Comparison of ENCODE assay signal across 9 cellular contexts in genomic region chr10:89295597-89295996, GRCh38. TPM values are rescaled to one million over a fixed set of nuclear protein-coding genes. Genes with fewer than 3 reads are reported as not detected.
DNase-seq lines count a peak whose midpoint lies in the region; ATAC-seq and TF ChIP-seq lines count a peak whose summit lies in the region.
"Had no signal": no experiment of that assay in that cellular context is flagged by ENCODE, and none has a peak within 500 bp of the region (broad histone marks: within the 10 kb centered on the region; RNA-seq: fewer than 3 reads in every experiment).

No MANE protein-coding gene starts in this region.

- no peaks in the 10 kb centered on the region for H3K36me3 Mint-ChIP-seq in stimulated activated memory B cell treated with anti-CD40 and anti-IgM and Interleukin-4, amounts not matched to agents 10 μg/mL and 1 μg/mL and 100 μg/mL, for 72 hours

- H3K79me2 ChIP-seq in PC-9 (ENCODE audit: low read depth): no peaks in the 10 kb centered on the region

- no peak overlapping the region for H3K4me3 Mint-ChIP-seq in stimulated activated memory B cell treated with anti-CD40 and anti-IgM and Interleukin-4, amounts not matched to agents 10 μg/mL and 1 μg/mL and 100 μg/mL, for 72 hours

- H3F3A ChIP-seq in PC-9 (ENCODE audit: insufficient read depth, low read depth): no peaks in the 10 kb centered on the region

- intact Hi-C loops in PC-9 (cut with micrococcal nuclease; ENCODE audit: unreplicated experiment): no loop called here

- H3K27me3 ChIP-seq in PC-9 (ENCODE audit: insufficient read depth, low read depth): no peaks in the 10 kb centered on the region

- POLR2A ChIA-PET in PC-9 (lab: Charles Lee; ENCODE audit: unreplicated experiment): no interaction called here

- BruUV-seq in PC-9 (replicated peaks; lab: Mats Ljungman, UMichigan): no TSS peak

- peak in 1 of 2 experiments; percentile 59 for DNase-seq in PC-9
- DNase-seq in fibroblast of villous mesenchyme (ENCODE audit: low read depth): peak; percentile 90
- no peak for DNase-seq in C1 segment of cervical spinal cord (lab: John Stamatoyannopoulos, UW)
- DNase-seq in 8988T: no peak
- DNase-seq: amniotic stem cell had no signal

- H3K4me3 ChIP-seq in PC-9 (no peak overlapping the region), fibroblast of villous mesenchyme (ENCODE audit: low read depth, low read length) (no peak overlapping the region)

- ATAC-seq in GM18868 (IDR thresholded peaks at IDR 0.05; ENCODE audit: unreplicated experiment) (peak; percentile 46), SK-N-SH treated with all-trans-retinoic acid at 6 μM for 48 hours (no peak), GM19452 (IDR thresholded peaks at IDR 0.05; ENCODE audit: unreplicated experiment) (no peak)
- ATAC-seq in stimulated activated memory B cell treated with anti-CD40 and anti-IgM and Interleukin-4, amounts not matched to agents 10 μg/mL and 1 μg/mL and 100 μg/mL, for 72 hours: no peak

- H4K20me1 ChIP-seq in PC-9 (ENCODE audit: insufficient read depth): no peaks in the 10 kb centered on the region

- no peaks in the 10 kb centered on the region for H3K9me2 ChIP-seq in PC-9 (ENCODE audit: insufficient read depth)

- H3K9me3 ChIP-seq in PC-9 (ENCODE audit: insufficient read depth, low read depth): no peaks in the 10 kb centered on the region; the same call in 1 of the 2 replicates

- peak overlapping the region; percentile 72 for H3K27ac ChIP-seq in PC-9

- no peaks in the 10 kb centered on the region for H3K27me3 Mint-ChIP-seq in stimulated activated memory B cell treated with anti-CD40 and anti-IgM and Interleukin-4, amounts not matched to agents 10 μg/mL and 1 μg/mL and 100 μg/mL, for 72 hours

- H3K9me3 Mint-ChIP-seq in stimulated activated memory B cell treated with anti-CD40 and anti-IgM and Interleukin-4, amounts not matched to agents 10 μg/mL and 1 μg/mL and 100 μg/mL, for 72 hours: peaks cover 2% of the 10 kb centered on the region

- TF ChIP-seq CTCF in PC-9 (conservative IDR thresholded peaks at IDR 0.05): no peak
- TF ChIP-seq CTCF in fibroblast of villous mesenchyme (IDR thresholded peaks at IDR 0.05; ENCODE audit: insufficient read depth, low read depth, low read length): no peak

- no peak overlapping the region for H2AFZ ChIP-seq in PC-9

- peaks cover 9% of the 10 kb centered on the region for H3K4me1 ChIP-seq in PC-9 (replicated peaks; ENCODE audit: insufficient read depth)

- no peaks in the 10 kb centered on the region for H3K36me3 ChIP-seq in PC-9 (ENCODE audit: low read depth)

- peak overlapping the region; percentile 3 for H3K4me2 ChIP-seq in PC-9

- H3K27ac Mint-ChIP-seq in stimulated activated memory B cell treated with anti-CD40 and anti-IgM and Interleukin-4, amounts not matched to agents 10 μg/mL and 1 μg/mL and 100 μg/mL, for 72 hours: peak overlapping the region; percentile 83

- H3K4me1 Mint-ChIP-seq in stimulated activated memory B cell treated with anti-CD40 and anti-IgM and Interleukin-4, amounts not matched to agents 10 μg/mL and 1 μg/mL and 100 μg/mL, for 72 hours: peaks cover 21% of the 10 kb centered on the region

- CTCF ChIA-PET in PC-9 (lab: Charles Lee): no interaction called here

TF ChIP-seq in SK-N-SH treated with all-trans-retinoic acid at 6 μM for 48 hours, 23 proteins besides CTCF, POLR2A, EP300 and RAD21:
- no peak for TF ChIP-seq ZFP30 (CRISPR knock-in tag; IDR thresholded peaks at IDR 0.05)
- no peak for TF ChIP-seq SNAI2 (CRISPR knock-in tag; IDR thresholded peaks at IDR 0.05)
- TF ChIP-seq ZNF565 (CRISPR knock-in tag; conservative IDR thresholded peaks at IDR 0.05; ENCODE audit: low read depth): no peak
- TF ChIP-seq CSRNP3 (CRISPR knock-in tag; IDR thresholded peaks at IDR 0.05): no peak
- no peak for TF ChIP-seq ARNTL (CRISPR knock-in tag; IDR thresholded peaks at IDR 0.05; ENCODE audit: borderline replicate concordance, low read depth)
- no peak for TF ChIP-seq RARB (CRISPR knock-in tag; IDR thresholded peaks at IDR 0.05)
- no peak for TF ChIP-seq CSDC2 (CRISPR knock-in tag; IDR thresholded peaks at IDR 0.05)
- no peak for TF ChIP-seq PPARA (CRISPR knock-in tag; IDR thresholded peaks at IDR 0.05; ENCODE audit: borderline replicate concordance)
- TF ChIP-seq ZFP3 (CRISPR knock-in tag; IDR thresholded peaks at IDR 0.05): no peak
- no peak for TF ChIP-seq BACH2 (CRISPR knock-in tag; IDR thresholded peaks at IDR 0.05; ENCODE audit: borderline replicate concordance)
- no peak for TF ChIP-seq OSR1 (CRISPR knock-in tag; IDR thresholded peaks at IDR 0.05)
- no peak for TF ChIP-seq PATZ1 (CRISPR knock-in tag; IDR thresholded peaks at IDR 0.05; ENCODE audit: borderline replicate concordance)

RNA-seq across cellular contexts. Expression of gene IFIT2, which starts 6.2 kb away (rescaled TPM):
- total RNA-seq in PC-9 (2021) (3.6 and 4.4 TPM in 2 replicates), fibroblast of villous mesenchyme (10.3 and 22.9 TPM in 2 replicates)

RNA-seq across cellular contexts. Expression of gene IFIT3, which starts 32.2 kb away (rescaled TPM):
- total RNA-seq in PC-9 (2021): 6.2 and 7.2 TPM in 2 replicates
- total RNA-seq in fibroblast of villous mesenchyme: 61.8 and 90.2 TPM in 2 replicates

RNA-seq across cellular contexts. Expression of gene LIPA, which starts 44.0 kb away (rescaled TPM):
- 32.4 and 45.2 TPM in 2 replicates for total RNA-seq in PC-9 (2021)
- total RNA-seq in fibroblast of villous mesenchyme: 105 and 232 TPM in 2 replicates
